8 cellular contexts compared by ENCODE assay signal in the genomic region with DNA sequence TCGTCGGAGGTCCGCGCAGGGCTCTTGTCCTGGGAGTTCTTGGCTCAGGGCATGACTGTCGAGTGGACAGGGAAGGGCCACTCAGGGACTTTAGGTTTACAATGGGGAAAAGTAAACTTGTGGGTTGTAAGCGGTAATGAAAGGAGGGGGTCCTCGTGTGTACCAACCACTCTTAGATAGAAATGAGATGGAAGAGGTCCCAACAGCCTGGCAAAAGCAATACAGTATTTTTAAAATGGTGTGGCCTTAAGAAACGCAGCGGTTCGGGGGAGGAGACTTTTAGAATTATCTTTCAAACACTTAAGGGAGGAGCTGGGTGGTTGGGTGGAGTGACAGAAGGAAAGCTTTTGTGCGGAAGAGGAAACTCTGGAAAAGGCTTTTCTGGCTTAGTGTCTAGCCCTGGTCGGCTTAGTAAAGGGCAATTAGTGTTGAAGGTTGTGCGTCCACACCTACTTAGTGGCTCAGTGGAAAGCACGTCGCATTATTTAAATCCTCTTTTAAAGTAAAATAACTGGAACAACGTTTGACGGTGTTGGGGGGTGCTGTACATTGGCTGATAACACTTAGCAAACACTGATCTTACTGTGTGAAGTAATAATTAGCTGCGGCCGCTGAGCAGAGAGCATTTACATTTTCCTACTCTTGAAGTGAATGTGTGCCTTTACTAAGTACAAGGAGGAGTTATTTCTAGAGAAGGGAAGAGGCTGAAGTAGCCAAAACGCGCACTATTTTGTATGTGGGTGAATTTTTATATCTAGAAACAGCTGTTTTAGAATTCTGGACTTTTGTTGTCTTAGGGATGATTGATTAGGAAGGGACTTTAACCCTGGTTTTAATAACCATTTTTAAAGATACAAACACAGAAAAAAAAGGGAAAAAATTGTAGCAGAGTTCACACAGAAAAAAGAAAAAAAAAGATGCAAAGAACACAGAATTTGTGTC. TPM values are rescaled to one million over a fixed set of nuclear protein-coding genes. Genes with fewer than 3 reads are reported as not detected.
DNase-seq lines count a peak whose midpoint lies in the region; TF ChIP-seq lines count a peak whose summit lies in the region.

No MANE protein-coding gene starts in this region.

- H3K4me3 Mint-ChIP-seq in nephron = peak overlapping the region; percentile 98 to 100 (median 98)

- H3K9me3 ChIP-seq in uterus = no peaks in the 10 kb centered on the region

- H3K27ac ChIP-seq in uterus = peak overlapping the region; percentile 98 to 99

- H3K4me1 ChIP-seq in uterus = peaks cover 0 to 12% of the 10 kb centered on the region in 2 donors

- H3K27ac Mint-ChIP-seq in nephron = peak overlapping the region; percentile 98 to 100 (median 99)

- intact Hi-C loops in uterus (cut with DNase I; ENCODE audit: low total_unique reads) = loop anchor here (5.0 kb wide), 1 partner anchor 48 kb away; no protein-coding TSS in a partner anchor

- DNase-seq in DMS153 treated with DMSO at 0.1 percent for 48 hours (lab: John Stamatoyannopoulos, UW; ENCODE audit: unreplicated experiment) = peak; percentile 46
- DNase-seq in GM20000 (ENCODE audit: low spot score) = peak; percentile 67
- peak; percentile 17 for DNase-seq in HS-27A (ENCODE audit: low read depth)
- DNase-seq in NOMO-1 treated with dmso at 0.1 percent for 144 hours (lab: John Stamatoyannopoulos, UW; ENCODE audit: unreplicated experiment) = peak; percentile 84
- DNase-seq in activated T-helper 1 cell treated with Interleukin-2 at 50 U/mL for 16 hours (ENCODE audit: low read depth) = peak; percentile 10
- peak; percentile 94 for DNase-seq in fibroblast of pulmonary artery (ENCODE audit: low read depth)
- peak; percentile 52 to 81 for DNase-seq in uterus

- peaks cover 16% of the 10 kb centered on the region for H3K36me3 Mint-ChIP-seq in nephron (ENCODE audit: low read depth)

- no peaks in the 10 kb centered on the region for H3K27me3 ChIP-seq in uterus

- TF ChIP-seq CTCF in GM20000 (IDR thresholded peaks at IDR 0.05; ENCODE audit: extremely low read depth, missing control alignments) = no peak
- TF ChIP-seq CTCF in fibroblast of pulmonary artery (IDR thresholded peaks at IDR 0.05; ENCODE audit: low read length, missing control alignments) = no peak
- TF ChIP-seq CTCF in nephron (IDR thresholded peaks at IDR 0.05; ENCODE audit: unreplicated experiment in 3 of 3) = no peak
- no peak for TF ChIP-seq CTCF in uterus (IDR thresholded peaks at IDR 0.05)

- H3K4me3 ChIP-seq in fibroblast of pulmonary artery (replicated peaks; ENCODE audit: low read depth, low read length) (peak overlapping the region; percentile 98), uterus (peak overlapping the region; percentile 69 to 89)

- H3K36me3 ChIP-seq in uterus = no peaks in the 10 kb centered on the region

- peaks cover 52% of the 10 kb centered on the region for H3K4me1 Mint-ChIP-seq in nephron

- no peaks in the 10 kb centered on the region for H3K9me3 Mint-ChIP-seq in nephron

- H3K27me3 Mint-ChIP-seq in nephron (ENCODE audit: low read depth) = no peaks in the 10 kb centered on the region

- TF ChIP-seq POLR2A in uterus (IDR thresholded peaks at IDR 0.05) = peak in 1 of 2 donors; percentile 60

RNA-seq across cellular contexts. Expression of gene WSB1, which starts 1.0 kb away (rescaled TPM):
- 100 to 1,000 TPM; 140 to 421 (median 354) TPM for total RNA-seq in uterus

Comparison
In these comparisons a context has a peak if more than half of its experiments do, and no peak if none do; other contexts are left out.
1. Peak in every context shown above with its lines: DNase-seq, H3K4me3 ChIP-seq and H3K27ac ChIP-seq.
2. DNase-seq: peak in every context shown above with its lines; median percentile 94 in fibroblast of pulmonary artery; 84 in NOMO-1 treated with dmso at 0.1 percent for 144 hours; 67 in GM20000; 66 in uterus; 46 in DMS153 treated with DMSO at 0.1 percent for 48 hours; 17 in HS-27A; 10 in activated T-helper 1 cell treated with Interleukin-2 at 50 U/mL for 16 hours.